In the genomic region with DNA sequence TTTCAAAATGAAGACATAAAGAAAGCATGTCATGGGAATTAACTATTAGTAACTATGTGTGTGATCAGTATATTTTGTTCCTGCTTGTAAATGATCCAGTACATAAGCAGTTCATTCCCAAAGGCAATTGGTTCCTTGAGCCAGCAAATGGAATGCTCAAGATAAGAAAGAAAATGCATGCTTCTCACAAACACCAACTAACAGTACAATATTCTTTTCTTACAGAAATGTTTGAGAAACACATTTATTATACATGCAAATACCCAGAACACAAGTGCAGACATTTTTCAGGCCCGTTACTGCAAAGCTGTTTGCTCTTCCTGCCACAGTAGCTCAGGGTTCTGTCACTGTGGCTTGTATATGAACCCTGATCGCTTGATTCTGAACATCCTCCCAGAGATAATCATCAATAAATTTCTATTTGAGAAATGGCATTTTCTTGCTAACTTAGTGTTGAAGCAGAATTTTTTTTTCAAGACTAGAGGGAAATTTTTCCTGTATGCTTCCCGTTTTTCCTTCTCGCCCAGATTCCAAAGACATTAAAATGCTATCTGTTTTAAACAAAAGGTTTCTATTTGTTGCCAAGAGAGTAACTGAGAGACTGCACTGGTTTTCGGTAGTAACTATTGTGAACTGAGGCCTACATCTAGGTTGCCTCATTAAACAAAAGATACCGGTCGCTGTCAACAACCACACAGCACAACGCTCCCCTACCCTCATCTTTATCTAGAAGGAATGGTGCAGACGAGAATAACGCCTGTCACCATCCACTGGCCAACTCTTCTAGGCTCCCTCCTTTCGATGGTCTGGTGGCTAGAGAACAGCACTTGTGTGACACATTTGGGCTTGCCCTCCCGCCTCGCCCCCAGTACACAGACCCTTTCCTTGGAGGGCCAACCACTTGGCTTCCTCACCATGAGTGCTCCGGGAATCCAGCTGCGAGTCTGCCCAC, we compare ENCODE assay signal across 1 cellular context.
TF ChIP-seq lines count a peak whose summit lies in the region.

No MANE protein-coding gene starts in this region.

TF ChIP-seq in HepG2, 621 proteins besides CTCF, POLR2A, EP300 and RAD21 (continued from another document and continues in another):
- TF ChIP-seq, protein P1, sequence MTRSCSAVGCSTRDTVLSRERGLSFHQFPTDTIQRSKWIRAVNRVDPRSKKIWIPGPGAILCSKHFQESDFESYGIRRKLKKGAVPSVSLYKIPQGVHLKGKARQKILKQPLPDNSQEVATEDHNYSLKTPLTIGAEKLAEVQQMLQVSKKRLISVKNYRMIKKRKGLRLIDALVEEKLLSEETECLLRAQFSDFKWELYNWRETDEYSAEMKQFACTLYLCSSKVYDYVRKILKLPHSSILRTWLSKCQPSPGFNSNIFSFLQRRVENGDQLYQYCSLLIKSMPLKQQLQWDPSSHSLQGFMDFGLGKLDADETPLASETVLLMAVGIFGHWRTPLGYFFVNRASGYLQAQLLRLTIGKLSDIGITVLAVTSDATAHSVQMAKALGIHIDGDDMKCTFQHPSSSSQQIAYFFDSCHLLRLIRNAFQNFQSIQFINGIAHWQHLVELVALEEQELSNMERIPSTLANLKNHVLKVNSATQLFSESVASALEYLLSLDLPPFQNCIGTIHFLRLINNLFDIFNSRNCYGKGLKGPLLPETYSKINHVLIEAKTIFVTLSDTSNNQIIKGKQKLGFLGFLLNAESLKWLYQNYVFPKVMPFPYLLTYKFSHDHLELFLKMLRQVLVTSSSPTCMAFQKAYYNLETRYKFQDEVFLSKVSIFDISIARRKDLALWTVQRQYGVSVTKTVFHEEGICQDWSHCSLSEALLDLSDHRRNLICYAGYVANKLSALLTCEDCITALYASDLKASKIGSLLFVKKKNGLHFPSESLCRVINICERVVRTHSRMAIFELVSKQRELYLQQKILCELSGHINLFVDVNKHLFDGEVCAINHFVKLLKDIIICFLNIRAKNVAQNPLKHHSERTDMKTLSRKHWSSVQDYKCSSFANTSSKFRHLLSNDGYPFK (CRISPR knock-in tag; IDR thresholded peaks at IDR 0.05; ENCODE audit: borderline replicate concordance): no peak; the same call in 1 of the 2 replicates
- TF ChIP-seq HNRNPUL1 (IDR thresholded peaks at IDR 0.05; ENCODE audit: low read depth, low read length): no peak
- no peak for TF ChIP-seq TARDBP (CRISPR knock-in tag; IDR thresholded peaks at IDR 0.05)
- TF ChIP-seq, protein P2, sequence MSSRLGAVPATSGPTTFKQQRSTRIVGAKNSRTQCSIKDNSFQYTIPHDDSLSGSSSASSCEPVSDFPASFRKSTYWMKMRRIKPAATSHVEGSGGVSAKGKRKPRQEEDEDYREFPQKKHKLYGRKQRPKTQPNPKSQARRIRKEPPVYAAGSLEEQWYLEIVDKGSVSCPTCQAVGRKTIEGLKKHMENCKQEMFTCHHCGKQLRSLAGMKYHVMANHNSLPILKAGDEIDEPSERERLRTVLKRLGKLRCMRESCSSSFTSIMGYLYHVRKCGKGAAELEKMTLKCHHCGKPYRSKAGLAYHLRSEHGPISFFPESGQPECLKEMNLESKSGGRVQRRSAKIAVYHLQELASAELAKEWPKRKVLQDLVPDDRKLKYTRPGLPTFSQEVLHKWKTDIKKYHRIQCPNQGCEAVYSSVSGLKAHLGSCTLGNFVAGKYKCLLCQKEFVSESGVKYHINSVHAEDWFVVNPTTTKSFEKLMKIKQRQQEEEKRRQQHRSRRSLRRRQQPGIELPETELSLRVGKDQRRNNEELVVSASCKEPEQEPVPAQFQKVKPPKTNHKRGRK (CRISPR knock-in tag; IDR thresholded peaks at IDR 0.05): no peak
- TF ChIP-seq, protein P3, sequence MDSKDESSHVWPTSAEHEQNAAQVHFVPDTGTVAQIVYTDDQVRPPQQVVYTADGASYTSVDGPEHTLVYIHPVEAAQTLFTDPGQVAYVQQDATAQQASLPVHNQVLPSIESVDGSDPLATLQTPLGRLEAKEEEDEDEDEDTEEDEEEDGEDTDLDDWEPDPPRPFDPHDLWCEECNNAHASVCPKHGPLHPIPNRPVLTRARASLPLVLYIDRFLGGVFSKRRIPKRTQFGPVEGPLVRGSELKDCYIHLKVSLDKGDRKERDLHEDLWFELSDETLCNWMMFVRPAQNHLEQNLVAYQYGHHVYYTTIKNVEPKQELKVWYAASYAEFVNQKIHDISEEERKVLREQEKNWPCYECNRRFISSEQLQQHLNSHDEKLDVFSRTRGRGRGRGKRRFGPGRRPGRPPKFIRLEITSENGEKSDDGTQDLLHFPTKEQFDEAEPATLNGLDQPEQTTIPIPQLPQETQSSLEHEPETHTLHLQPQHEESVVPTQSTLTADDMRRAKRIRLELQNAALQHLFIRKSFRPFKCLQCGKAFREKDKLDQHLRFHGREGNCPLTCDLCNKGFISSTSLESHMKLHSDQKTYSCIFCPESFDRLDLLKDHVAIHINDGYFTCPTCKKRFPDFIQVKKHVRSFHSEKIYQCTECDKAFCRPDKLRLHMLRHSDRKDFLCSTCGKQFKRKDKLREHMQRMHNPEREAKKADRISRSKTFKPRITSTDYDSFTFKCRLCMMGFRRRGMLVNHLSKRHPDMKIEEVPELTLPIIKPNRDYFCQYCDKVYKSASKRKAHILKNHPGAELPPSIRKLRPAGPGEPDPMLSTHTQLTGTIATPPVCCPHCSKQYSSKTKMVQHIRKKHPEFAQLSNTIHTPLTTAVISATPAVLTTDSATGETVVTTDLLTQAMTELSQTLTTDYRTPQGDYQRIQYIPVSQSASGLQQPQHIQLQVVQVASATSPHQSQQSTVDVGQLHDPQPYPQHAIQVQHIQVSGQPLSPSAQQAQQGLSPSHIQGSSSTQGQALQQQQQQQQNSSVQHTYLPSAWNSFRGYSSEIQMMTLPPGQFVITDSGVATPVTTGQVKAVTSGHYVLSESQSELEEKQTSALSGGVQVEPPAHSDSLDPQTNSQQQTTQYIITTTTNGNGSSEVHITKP (CRISPR knock-in tag; IDR thresholded peaks at IDR 0.05; ENCODE audit: low read depth): no peak
- TF ChIP-seq, protein P4, sequence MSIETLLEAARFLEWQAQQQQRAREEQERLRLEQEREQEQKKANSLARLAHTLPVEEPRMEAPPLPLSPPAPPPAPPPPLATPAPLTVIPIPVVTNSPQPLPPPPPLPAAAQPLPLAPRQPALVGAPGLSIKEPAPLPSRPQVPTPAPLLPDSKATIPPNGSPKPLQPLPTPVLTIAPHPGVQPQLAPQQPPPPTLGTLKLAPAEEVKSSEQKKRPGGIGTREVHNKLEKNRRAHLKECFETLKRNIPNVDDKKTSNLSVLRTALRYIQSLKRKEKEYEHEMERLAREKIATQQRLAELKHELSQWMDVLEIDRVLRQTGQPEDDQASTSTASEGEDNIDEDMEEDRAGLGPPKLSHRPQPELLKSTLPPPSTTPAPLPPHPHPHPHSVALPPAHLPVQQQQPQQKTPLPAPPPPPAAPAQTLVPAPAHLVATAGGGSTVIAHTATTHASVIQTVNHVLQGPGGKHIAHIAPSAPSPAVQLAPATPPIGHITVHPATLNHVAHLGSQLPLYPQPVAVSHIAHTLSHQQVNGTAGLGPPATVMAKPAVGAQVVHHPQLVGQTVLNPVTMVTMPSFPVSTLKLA (IDR thresholded peaks at IDR 0.05): no peak
- no peak for TF ChIP-seq ZNF788 (CRISPR knock-in tag; IDR thresholded peaks at IDR 0.05; ENCODE audit: borderline replicate concordance)
- 0 out of 2 replicates have a peak, but pooled peaks have one; percentile 15 for TF ChIP-seq TBX2 (CRISPR knock-in tag; IDR thresholded peaks at IDR 0.05; ENCODE audit: borderline replicate concordance)
- 0 out of 2 replicates have a peak, but pooled peaks have one; percentile 5 for TF ChIP-seq ZNF644 (CRISPR knock-in tag; IDR thresholded peaks at IDR 0.05; ENCODE audit: low read depth)
- peak; percentile 12; the same call in 1 of the 2 replicates for TF ChIP-seq SAP130 (CRISPR knock-in tag; IDR thresholded peaks at IDR 0.05; ENCODE audit: low read depth)
- TF ChIP-seq NONO (IDR thresholded peaks at IDR 0.05): no peak
- no peak for TF ChIP-seq NONO (CRISPR knock-in tag; conservative IDR thresholded peaks at IDR 0.05)
- TF ChIP-seq ZNF253 (CRISPR knock-in tag; IDR thresholded peaks at IDR 0.05; ENCODE audit: borderline replicate concordance): no peak
- TF ChIP-seq ZNF672 (CRISPR knock-in tag; IDR thresholded peaks at IDR 0.05): no peak
- TF ChIP-seq MLX (CRISPR knock-in tag; IDR thresholded peaks at IDR 0.05): no peak
- TF ChIP-seq, protein P5, sequence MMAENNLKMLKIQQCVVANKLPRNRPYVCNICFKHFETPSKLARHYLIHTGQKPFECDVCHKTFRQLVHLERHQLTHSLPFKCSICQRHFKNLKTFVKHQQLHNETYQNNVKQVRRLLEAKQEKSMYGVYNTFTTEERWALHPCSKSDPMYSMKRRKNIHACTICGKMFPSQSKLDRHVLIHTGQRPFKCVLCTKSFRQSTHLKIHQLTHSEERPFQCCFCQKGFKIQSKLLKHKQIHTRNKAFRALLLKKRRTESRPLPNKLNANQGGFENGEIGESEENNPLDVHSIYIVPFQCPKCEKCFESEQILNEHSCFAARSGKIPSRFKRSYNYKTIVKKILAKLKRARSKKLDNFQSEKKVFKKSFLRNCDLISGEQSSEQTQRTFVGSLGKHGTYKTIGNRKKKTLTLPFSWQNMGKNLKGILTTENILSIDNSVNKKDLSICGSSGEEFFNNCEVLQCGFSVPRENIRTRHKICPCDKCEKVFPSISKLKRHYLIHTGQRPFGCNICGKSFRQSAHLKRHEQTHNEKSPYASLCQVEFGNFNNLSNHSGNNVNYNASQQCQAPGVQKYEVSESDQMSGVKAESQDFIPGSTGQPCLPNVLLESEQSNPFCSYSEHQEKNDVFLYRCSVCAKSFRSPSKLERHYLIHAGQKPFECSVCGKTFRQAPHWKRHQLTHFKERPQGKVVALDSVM (CRISPR knock-in tag; IDR thresholded peaks at IDR 0.05): no peak
- 0 out of 2 replicates have a peak, but pooled peaks have one; percentile 16 for TF ChIP-seq TGIF2 (CRISPR knock-in tag; IDR thresholded peaks at IDR 0.05)
- peak; percentile 35; the same call in 1 of the 2 replicates for TF ChIP-seq ZNF891 (CRISPR knock-in tag; IDR thresholded peaks at IDR 0.05)
- TF ChIP-seq, protein P6, sequence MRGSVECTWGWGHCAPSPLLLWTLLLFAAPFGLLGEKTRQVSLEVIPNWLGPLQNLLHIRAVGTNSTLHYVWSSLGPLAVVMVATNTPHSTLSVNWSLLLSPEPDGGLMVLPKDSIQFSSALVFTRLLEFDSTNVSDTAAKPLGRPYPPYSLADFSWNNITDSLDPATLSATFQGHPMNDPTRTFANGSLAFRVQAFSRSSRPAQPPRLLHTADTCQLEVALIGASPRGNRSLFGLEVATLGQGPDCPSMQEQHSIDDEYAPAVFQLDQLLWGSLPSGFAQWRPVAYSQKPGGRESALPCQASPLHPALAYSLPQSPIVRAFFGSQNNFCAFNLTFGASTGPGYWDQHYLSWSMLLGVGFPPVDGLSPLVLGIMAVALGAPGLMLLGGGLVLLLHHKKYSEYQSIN (CRISPR knock-in tag; IDR thresholded peaks at IDR 0.05; ENCODE audit: borderline replicate concordance): no peak
- TF ChIP-seq, protein P7, sequence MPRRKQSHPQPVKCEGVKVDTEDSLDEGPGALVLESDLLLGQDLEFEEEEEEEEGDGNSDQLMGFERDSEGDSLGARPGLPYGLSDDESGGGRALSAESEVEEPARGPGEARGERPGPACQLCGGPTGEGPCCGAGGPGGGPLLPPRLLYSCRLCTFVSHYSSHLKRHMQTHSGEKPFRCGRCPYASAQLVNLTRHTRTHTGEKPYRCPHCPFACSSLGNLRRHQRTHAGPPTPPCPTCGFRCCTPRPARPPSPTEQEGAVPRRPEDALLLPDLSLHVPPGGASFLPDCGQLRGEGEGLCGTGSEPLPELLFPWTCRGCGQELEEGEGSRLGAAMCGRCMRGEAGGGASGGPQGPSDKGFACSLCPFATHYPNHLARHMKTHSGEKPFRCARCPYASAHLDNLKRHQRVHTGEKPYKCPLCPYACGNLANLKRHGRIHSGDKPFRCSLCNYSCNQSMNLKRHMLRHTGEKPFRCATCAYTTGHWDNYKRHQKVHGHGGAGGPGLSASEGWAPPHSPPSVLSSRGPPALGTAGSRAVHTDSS (CRISPR knock-in tag; conservative IDR thresholded peaks at IDR 0.05): no peak
- no peak for TF ChIP-seq SOX6 (IDR thresholded peaks at IDR 0.05)
- peak; percentile 19; the same call in 1 of the 2 replicates for TF ChIP-seq SOX6 (CRISPR knock-in tag; IDR thresholded peaks at IDR 0.05)
- no peak for TF ChIP-seq ZSCAN30 (CRISPR knock-in tag; IDR thresholded peaks at IDR 0.05)
- no peak for TF ChIP-seq TOE1 (CRISPR knock-in tag; IDR thresholded peaks at IDR 0.05)
- 0 out of 2 replicates have a peak, but pooled peaks have one; percentile 16 for TF ChIP-seq ZNF263 (CRISPR knock-in tag; IDR thresholded peaks at IDR 0.05)
- TF ChIP-seq, protein P8, sequence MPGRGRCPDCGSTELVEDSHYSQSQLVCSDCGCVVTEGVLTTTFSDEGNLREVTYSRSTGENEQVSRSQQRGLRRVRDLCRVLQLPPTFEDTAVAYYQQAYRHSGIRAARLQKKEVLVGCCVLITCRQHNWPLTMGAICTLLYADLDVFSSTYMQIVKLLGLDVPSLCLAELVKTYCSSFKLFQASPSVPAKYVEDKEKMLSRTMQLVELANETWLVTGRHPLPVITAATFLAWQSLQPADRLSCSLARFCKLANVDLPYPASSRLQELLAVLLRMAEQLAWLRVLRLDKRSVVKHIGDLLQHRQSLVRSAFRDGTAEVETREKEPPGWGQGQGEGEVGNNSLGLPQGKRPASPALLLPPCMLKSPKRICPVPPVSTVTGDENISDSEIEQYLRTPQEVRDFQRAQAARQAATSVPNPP (CRISPR knock-in tag; IDR thresholded peaks at IDR 0.05): no peak
- TF ChIP-seq ZNF703 (CRISPR knock-in tag; IDR thresholded peaks at IDR 0.05; ENCODE audit: borderline replicate concordance): no peak
- no peak for TF ChIP-seq DPF2 (CRISPR knock-in tag; IDR thresholded peaks at IDR 0.05; ENCODE audit: borderline replicate concordance, low read depth)
- no peak for TF ChIP-seq BCL6 (CRISPR knock-in tag; IDR thresholded peaks at IDR 0.05)
- no peak for TF ChIP-seq ZNF24 (IDR thresholded peaks at IDR 0.05)
- TF ChIP-seq MATR3 (CRISPR knock-in tag; IDR thresholded peaks at IDR 0.05): no peak
- 0 out of 2 replicates have a peak, but pooled peaks have one; percentile 48 for TF ChIP-seq ISX (CRISPR knock-in tag; conservative IDR thresholded peaks at IDR 0.05)
- TF ChIP-seq ZNF34 (CRISPR knock-in tag; IDR thresholded peaks at IDR 0.05; ENCODE audit: borderline replicate concordance): no peak
- TF ChIP-seq PHF20 (CRISPR knock-in tag; IDR thresholded peaks at IDR 0.05): no peak
- TF ChIP-seq ZNF264 (CRISPR knock-in tag; IDR thresholded peaks at IDR 0.05): 0 out of 2 replicates have a peak, but pooled peaks have one; percentile 16
- TF ChIP-seq THAP8 (CRISPR knock-in tag; IDR thresholded peaks at IDR 0.05; ENCODE audit: borderline replicate concordance): 0 out of 2 replicates have a peak, but pooled peaks have one; percentile 51
- no peak for TF ChIP-seq ZNF780A (CRISPR knock-in tag; IDR thresholded peaks at IDR 0.05)
- no peak for TF ChIP-seq ZNF556 (CRISPR knock-in tag; IDR thresholded peaks at IDR 0.05; ENCODE audit: borderline replicate concordance)
